ENCODE assay signal across 10 cellular contexts in the genomic region with DNA sequence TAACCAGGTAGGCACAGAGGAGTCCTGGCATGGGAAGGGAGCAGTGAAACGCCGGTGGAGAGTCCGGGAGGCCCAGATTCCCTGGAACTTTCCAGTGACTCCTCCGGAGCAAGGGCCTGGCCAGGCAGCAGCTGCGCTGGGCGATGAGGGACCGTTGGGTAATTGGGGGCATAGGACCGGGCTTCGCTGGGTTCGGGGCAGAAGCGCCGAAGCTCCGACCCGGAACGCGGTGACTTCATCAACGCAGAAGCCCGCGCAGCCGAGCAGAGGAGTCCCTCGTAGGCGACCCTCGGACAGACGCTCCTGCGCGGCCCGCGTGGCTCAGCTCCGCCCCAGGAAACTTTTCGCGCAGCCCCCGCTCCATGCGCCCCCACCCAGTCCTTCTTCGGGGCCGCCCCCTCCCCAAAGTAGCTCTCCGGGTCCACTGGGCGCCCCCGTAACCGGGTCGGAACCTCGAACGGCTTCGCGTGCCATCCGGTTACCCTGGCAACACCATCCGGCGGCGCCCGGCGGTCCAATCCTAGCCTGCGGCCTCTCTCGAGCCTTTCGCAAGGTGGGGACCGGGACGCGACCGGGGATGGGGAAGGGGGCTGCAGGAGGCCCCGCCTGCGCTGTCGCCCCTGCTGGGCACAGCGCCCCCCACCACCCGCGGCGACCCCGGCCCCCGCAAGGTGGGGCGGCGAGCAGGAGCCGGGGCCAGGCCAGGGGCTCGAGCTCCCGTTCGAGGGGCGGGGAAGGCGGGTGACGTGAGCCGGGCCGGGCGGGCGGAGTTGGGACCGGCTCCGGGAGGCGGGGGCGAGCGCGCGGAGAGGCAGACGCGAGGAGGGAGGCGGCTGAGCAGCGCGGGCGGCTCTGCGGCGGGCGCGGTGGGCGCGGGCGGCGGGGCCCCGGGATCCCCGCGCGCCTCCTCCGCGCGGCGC. TPM values are rescaled to one million over a fixed set of nuclear protein-coding genes. Genes with fewer than 3 reads are reported as not detected.
DNase-seq lines count a peak whose midpoint lies in the region; ATAC-seq, FAIRE-seq and TF ChIP-seq lines count a peak whose summit lies in the region.
"Had no signal": no experiment of that assay in that cellular context is flagged by ENCODE, and none has a peak within 500 bp of the region (broad histone marks: within the 10 kb centered on the region; RNA-seq: fewer than 3 reads in every experiment).

A gene with protein sequence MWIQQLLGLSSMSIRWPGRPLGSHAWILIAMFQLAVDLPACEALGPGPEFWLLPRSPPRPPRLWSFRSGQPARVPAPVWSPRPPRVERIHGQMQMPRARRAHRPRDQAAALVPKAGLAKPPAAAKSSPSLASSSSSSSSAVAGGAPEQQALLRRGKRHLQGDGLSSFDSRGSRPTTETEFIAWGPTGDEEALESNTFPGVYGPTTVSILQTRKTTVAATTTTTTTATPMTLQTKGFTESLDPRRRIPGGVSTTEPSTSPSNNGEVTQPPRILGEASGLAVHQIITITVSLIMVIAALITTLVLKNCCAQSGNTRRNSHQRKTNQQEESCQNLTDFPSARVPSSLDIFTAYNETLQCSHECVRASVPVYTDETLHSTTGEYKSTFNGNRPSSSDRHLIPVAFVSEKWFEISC (plus strand): TSS at position 814 of the 920 bp plus-strand sequence. CDS start 817 bp downstream, outside the sequence.

- ATAC-seq in stimulated activated naive CD8-positive, alpha-beta T cell treated with anti-CD3 and anti-CD28 coated beads, Interleukin-15, Interleukin-2, amounts not matched to agents 100 U/mL and 50 U/mL, for 24 hours, result no peak
- ATAC-seq: Panc1 had no signal

- H3K4me1 ChIP-seq in keratinocyte (ENCODE audit: control insufficient read depth, extremely low read depth, insufficient read depth, low read length), result peaks cover 22% of the 10 kb centered on the region
- H3K4me1 ChIP-seq in HAP-1, result no peaks in the 10 kb centered on the region

- H3K27ac ChIP-seq in keratinocyte (ENCODE audit: control insufficient read depth, insufficient read depth, low read length), result peak within 1 kb of the TSS; percentile 47

- dilution Hi-C loops in keratinocyte (cut with MboI; ENCODE audit: extremely low pct_ligation_motif_present, low sequenced_read_pairs), result no loop called here

- no peaks in the 10 kb centered on the region for H3K36me3 ChIP-seq in keratinocyte (ENCODE audit: control insufficient read depth in 2 of 2, extremely low read depth in 1 of 2, insufficient read depth in 2 of 2, low read length in 2 of 2)
- no peaks in the 10 kb centered on the region for H3K36me3 ChIP-seq in HAP-1 (replicated peaks)

- TF ChIP-seq CTCF in keratinocyte (optimal IDR thresholded peaks at IDR 0.05 in 1 of 3, IDR thresholded peaks at IDR 0.05 in 1 of 3, conservative IDR thresholded peaks at IDR 0.05 in 1 of 3; ENCODE audit: extremely low read depth in 1 of 3, insufficient read depth in 2 of 3, low read length in 3 of 3), result no peak

- H3K9me3 ChIP-seq in keratinocyte (ENCODE audit: control insufficient read depth, low read depth, low read length), result no peaks in the 10 kb centered on the region
- H3K9me3 ChIP-seq in HAP-1, result no peaks in the 10 kb centered on the region

- peak within 1 kb of the TSS; percentile 62 to 76 (median 71) for H3K4me3 ChIP-seq in keratinocyte (ENCODE audit: control insufficient read depth in 2 of 3, extremely low read depth in 1 of 3, insufficient read depth in 2 of 3, low read depth in 1 of 3, low read length in 3 of 3)
- no peak within 1 kb of the TSS for H3K4me3 ChIP-seq in HAP-1

- H2AFZ ChIP-seq in keratinocyte (ENCODE audit: control insufficient read depth, low read length), result peak within 1 kb of the TSS; percentile 19

- in situ Hi-C loops in HAP-1 (cut with MboI; ENCODE audit: low sequenced_read_pairs), result no loop called here

- H3K27ac Mint-ChIP-seq in T-helper 2 cell treated with Interferon-gamma antibody and Interleukin-4, amounts not matched to agents 5 μg/mL and 100 μg/mL, for 36 hours, result peak within 1 kb of the TSS; percentile 31

- FAIRE-seq in keratinocyte (lab: Jason Lieb, UNC), result no peak
- FAIRE-seq: GM12891 had no signal

- H3K79me2 ChIP-seq in keratinocyte (ENCODE audit: control insufficient read depth, insufficient read depth, low read length), result peaks cover 10% of the 10 kb centered on the region

- no peaks in the 10 kb centered on the region for H4K20me1 ChIP-seq in keratinocyte (ENCODE audit: control insufficient read depth, extremely low read depth, insufficient read depth, low read length)

- H3K27me3 ChIP-seq in keratinocyte (ENCODE audit: control insufficient read depth, extremely low read depth, insufficient read depth, low read length) (peaks cover 7% of the 10 kb centered on the region), HAP-1 (ENCODE audit: low read depth) (no peaks in the 10 kb centered on the region)

- no peak within 1 kb of the TSS for H3K4me3 Mint-ChIP-seq in T-helper 2 cell treated with Interferon-gamma antibody and Interleukin-4, amounts not matched to agents 5 μg/mL and 100 μg/mL, for 36 hours

- DNase-seq in T-helper 2 cell treated with Interferon-gamma antibody and Interleukin-4, amounts not matched to agents 5 μg/mL and 100 μg/mL, for 36 hours (ENCODE audit: low spot score), result no peak
- no peak for DNase-seq in T-helper 2 cell
- DNase-seq in anterior cingulate cortex (lab: John Stamatoyannopoulos, UW), result peak in 39 of 58 donors; percentile 10 to 82 (median 44)
- no peak for DNase-seq in keratinocyte (ENCODE audit: low read depth, low spot score)
- DNase-seq in stimulated activated naive CD8-positive, alpha-beta T cell treated with anti-CD3 and anti-CD28 coated beads, Interleukin-15, Interleukin-2, amounts not matched to agents 100 U/mL and 50 U/mL, for 24 hours, result peak; percentile 22
- DNase-seq in NCI-H526 (lab: John Stamatoyannopoulos, UW), result no peak
- DNase-seq in NCI-H2081 treated with DMSO at 0.1 percent for 48 hours (lab: John Stamatoyannopoulos, UW), result no peak
- no peak for DNase-seq in HAP-1 (ENCODE audit: low spot score in 2 of 2)

- no peaks in the 10 kb centered on the region for H3K36me3 Mint-ChIP-seq in T-helper 2 cell treated with Interferon-gamma antibody and Interleukin-4, amounts not matched to agents 5 μg/mL and 100 μg/mL, for 36 hours (ENCODE audit: low read depth)

- H3K9me3 Mint-ChIP-seq in T-helper 2 cell treated with Interferon-gamma antibody and Interleukin-4, amounts not matched to agents 5 μg/mL and 100 μg/mL, for 36 hours, result no peaks in the 10 kb centered on the region

- H3K9me1 ChIP-seq in keratinocyte (ENCODE audit: control insufficient read depth, extremely low read depth, insufficient read depth, low read length), result no peaks in the 10 kb centered on the region

- peak within 1 kb of the TSS; percentile 69 for H3K9ac ChIP-seq in keratinocyte (ENCODE audit: control insufficient read depth, extremely low read depth, insufficient read depth, low read length)

- no peaks in the 10 kb centered on the region for H3K4me1 Mint-ChIP-seq in T-helper 2 cell treated with Interferon-gamma antibody and Interleukin-4, amounts not matched to agents 5 μg/mL and 100 μg/mL, for 36 hours (ENCODE audit: low read depth)

- peaks cover 45% of the 10 kb centered on the region for H3K27me3 Mint-ChIP-seq in T-helper 2 cell treated with Interferon-gamma antibody and Interleukin-4, amounts not matched to agents 5 μg/mL and 100 μg/mL, for 36 hours (ENCODE audit: low read depth)

- peak within 1 kb of the TSS; percentile 56 for H3K4me2 ChIP-seq in keratinocyte (ENCODE audit: control insufficient read depth, extremely low read depth, insufficient read depth, low read depth, low read length)

RNA-seq across cellular contexts. Expression of the gene that starts here (rescaled TPM):
- 2.2 to 2.8 TPM (median 2.5 TPM) in 3 replicates for polyA plus RNA-seq in keratinocyte
- polyA plus RNA-seq in keratinocyte (2011; ENCODE audit: low read depth), result 1.9 TPM
- 1.8 and 2.4 TPM in 2 replicates for polyA plus RNA-seq in keratinocyte (2011; cell fraction: cytosol; rRNA removed)
- 3.4 and 4.7 TPM in 2 replicates for polyA plus RNA-seq in keratinocyte (2011; cell fraction: nucleus; rRNA removed)
- 2.3 and 3.6 TPM in 2 replicates for polyA plus RNA-seq in keratinocyte (2012; ENCODE audit: low replicate concordance)
- polyA minus RNA-seq in keratinocyte, result 1.7 to 3.4 TPM (median 1.8 TPM) in 3 replicates
- polyA minus RNA-seq in keratinocyte (2011; cell fraction: cytosol; rRNA and poly(A)+ RNA removed), result 3.5 TPM
- polyA minus RNA-seq in keratinocyte (2011; cell fraction: nucleus; rRNA and poly(A)+ RNA removed), result 3.1 and 4.1 TPM in 2 replicates

Comparison
In these comparisons a context has a peak if more than half of its experiments do, and no peak if none do; other contexts are left out.
1. DNase-seq: peak in anterior cingulate cortex (39 of 58) and stimulated activated naive CD8-positive, alpha-beta T cell treated with anti-CD3 and anti-CD28 coated beads, Interleukin-15, Interleukin-2, amounts not matched to agents 100 U/mL and 50 U/mL, for 24 hours (single experiment); none in T-helper 2 cell treated with Interferon-gamma antibody and Interleukin-4, amounts not matched to agents 5 μg/mL and 100 μg/mL, for 36 hours (single experiment), T-helper 2 cell (0 of 5), keratinocyte (single experiment), NCI-H526 (0 of 2), NCI-H2081 treated with DMSO at 0.1 percent for 48 hours (single experiment) and HAP-1 (0 of 2).